ENCODE assay signal across 16 cellular contexts in the genomic region with DNA sequence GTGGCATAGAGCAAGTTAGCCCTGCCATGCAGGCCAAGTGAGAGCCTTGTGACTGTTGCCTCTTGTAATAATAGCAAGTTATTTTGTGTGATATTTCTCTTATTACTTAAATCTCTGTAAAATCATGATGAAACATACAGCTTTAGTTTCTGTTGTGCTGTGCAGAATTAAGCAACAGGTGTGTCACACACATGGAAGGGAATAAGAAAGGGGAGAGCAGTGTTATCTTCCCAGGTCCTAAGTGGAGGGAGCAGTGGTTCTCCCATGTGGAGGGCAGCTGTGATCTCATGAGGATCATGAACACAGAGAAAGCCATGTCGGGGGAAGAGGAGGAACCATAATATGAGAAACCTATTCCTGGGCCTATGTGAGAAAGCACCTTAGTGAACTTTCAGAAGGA. TPM values are rescaled to one million over a fixed set of nuclear protein-coding genes. Genes with fewer than 3 reads are reported as not detected.
DNase-seq lines count a peak whose midpoint lies in the region; ATAC-seq, FAIRE-seq and TF ChIP-seq lines count a peak whose summit lies in the region.
"Had no signal": no experiment of that assay in that cellular context is flagged by ENCODE, and none has a peak within 500 bp of the region (broad histone marks: within the 10 kb centered on the region; RNA-seq: fewer than 3 reads in every experiment).

No MANE protein-coding gene starts in this region.

- TF ChIP-seq CTCF in MM.1S (IDR thresholded peaks at IDR 0.05; ENCODE audit: low read length) (no peak), GM12878 (IDR thresholded peaks at IDR 0.05 in 2 of 3, conservative IDR thresholded peaks at IDR 0.05 in 1 of 3; ENCODE audit: control insufficient read depth in 2 of 3, extremely low read depth in 1 of 3, insufficient read depth in 1 of 3, low read depth in 3 of 3, low read length in 3 of 3) (no peak), natural killer cell (IDR thresholded peaks at IDR 0.05) (no peak)

- H3K9me3 ChIP-seq in MM.1S (replicated peaks; ENCODE audit: insufficient read depth, low read length) (no peaks in the 10 kb centered on the region), GM12878 (replicated peaks; ENCODE audit: control insufficient read depth, insufficient read depth, low read length) (no peaks in the 10 kb centered on the region)

- H3K4me3 ChIP-seq in MM.1S (ENCODE audit: low read length) (no peak overlapping the region), GM12878 (peak overlapping the region; percentile 25; the same call in 1 of the 2 replicates)

- CTCF ChIA-PET in GM12878 (lab: Yijun Ruan, JAX), result interaction anchor here (4.4 to 4.9 kb wide), 2 partner anchors 9 to 27 kb away, joined by 19 to 26 read pairs; a partner anchor contains a TSS

- H3K4me1 Mint-ChIP-seq in natural killer cell, result peaks cover 14% of the 10 kb centered on the region in 2 donors

- TF ChIP-seq RAD21 in GM12878 (IDR thresholded peaks at IDR 0.05; ENCODE audit: insufficient read depth, low read depth, low read length), result no peak

- TF ChIP-seq EP300 in GM12878 (IDR thresholded peaks at IDR 0.05; ENCODE audit: borderline replicate concordance in 1 of 2, control insufficient read depth in 1 of 2, low read depth in 2 of 2, low read length in 2 of 2), result no peak

- peaks cover 24% of the 10 kb centered on the region for H3F3A ChIP-seq in MM.1S (ENCODE audit: insufficient read depth, low read length)

- in situ Hi-C loops in GM12878 (cut with MboI), result loop anchor here (5.0 kb wide), 1 partner anchor 613 kb away; a partner anchor contains a TSS

- BruUV-seq in GM12878 (replicated peaks; lab: Mats Ljungman, UMichigan), result no TSS peak

- H3K4me2 ChIP-seq in MM.1S (ENCODE audit: low read depth, low read length), result peak overlapping the region; percentile 29
- H3K4me2 ChIP-seq in GM12878 (ENCODE audit: control insufficient read depth, insufficient read depth), result peak overlapping the region; percentile 39

- SMC1A ChIA-PET in GM12878 (lab: Charles Lee; ENCODE audit: uncharacterized antibody, unreplicated experiment), result interaction anchor here (0.7 to 10.5 kb wide), 8 partner anchors 9 to 614 kb away, joined by 3 to 165 read pairs (median 4); a partner anchor contains a TSS

- H3K9me3 Mint-ChIP-seq in natural killer cell, result no peaks in the 10 kb centered on the region
- H3K9me3 Mint-ChIP-seq: CD4-positive, alpha-beta memory T cell; HFFc6 had no signal

- H4K20me1 ChIP-seq in MM.1S (ENCODE audit: insufficient read depth, low read length) (no peaks in the 10 kb centered on the region), GM12878 (ENCODE audit: control insufficient read depth, insufficient read depth) (no peaks in the 10 kb centered on the region)

- H3K4me1 ChIP-seq in MM.1S (ENCODE audit: low read length), result peaks cover 34% of the 10 kb centered on the region
- H3K4me1 ChIP-seq in GM12878 (ENCODE audit: control insufficient read depth, insufficient read depth, low read length), result peaks cover 36% of the 10 kb centered on the region

- H3K27me3 Mint-ChIP-seq in natural killer cell (ENCODE audit: low read depth in 2 of 2), result no peaks in the 10 kb centered on the region
- H3K27me3 Mint-ChIP-seq: CD4-positive, alpha-beta memory T cell had no signal

- H3K27ac ChIP-seq in MM.1S (ENCODE audit: low read length), result peak overlapping the region; percentile 26; the same call in 1 of the 2 replicates
- H3K27ac ChIP-seq in GM12878 (ENCODE audit: control insufficient read depth, insufficient read depth), result peak overlapping the region; percentile 73

- POLR2A ChIA-PET in GM12878 (lab: Charles Lee), result interaction anchor here (3.4 to 7.3 kb wide), 2 partner anchors 10 to 24 kb away, joined by 14 to 104 read pairs; a partner anchor contains a TSS

- intact Hi-C loops in GM12878 (cut with micrococcal nuclease; ENCODE audit: unreplicated experiment), result loop anchor here (5.0 kb wide), 1 partner anchor 153 kb away; a partner anchor contains a TSS
- intact Hi-C loops in natural killer cell (cut with micrococcal nuclease), result no loop called here

- no peaks in the 10 kb centered on the region for H3K79me2 ChIP-seq in MM.1S (ENCODE audit: low read length)
- H3K79me2 ChIP-seq in GM12878 (ENCODE audit: control insufficient read depth, insufficient read depth, low read length), result no peaks in the 10 kb centered on the region; the same call in none of the 2 replicates

- H3K4me3 Mint-ChIP-seq in natural killer cell, result peak overlapping the region; percentile 21
- H3K4me3 Mint-ChIP-seq: CD4-positive, alpha-beta memory T cell; HFFc6 had no signal

- no peak for DNase-seq in MM.1S
- no peak for DNase-seq in GM12878 (ENCODE audit: low read depth, low spot score)
- DNase-seq in natural killer cell, result no peak
- no peak for DNase-seq in dermis blood vessel endothelial cell
- no peak for DNase-seq in ureter (ENCODE audit: low spot score)
- no peak for DNase-seq in left lobe of liver (ENCODE audit: low spot score)
- DNase-seq: C1 segment of cervical spinal cord; CD4-positive, alpha-beta memory T cell; COR-L47; DMS153; DND-41; GOT3; H7; HCEC 1CT; HFFc6 had no signal

- peak overlapping the region; percentile 5 to 46 for H3K27ac Mint-ChIP-seq in natural killer cell
- H3K27ac Mint-ChIP-seq: CD4-positive, alpha-beta memory T cell; HFFc6 had no signal

- FAIRE-seq in GM12878 (lab: Jason Lieb, UNC), result no peak
- FAIRE-seq: G401.6 had no signal

- RAD21 ChIA-PET in GM12878 (lab: Charles Lee; ENCODE audit: unreplicated experiment), result interaction anchor here (1.0 to 6.9 kb wide), 4 partner anchors 9 to 66 kb away, joined by 3 to 104 read pairs (median 4); a partner anchor contains a TSS

- ATAC-seq in GM12878 (no peak; the same call in 2 of the 3 replicates), natural killer cell (no peak), left lobe of liver (no peak)

- no peaks in the 10 kb centered on the region for H3K9me2 ChIP-seq in MM.1S (replicated peaks; ENCODE audit: insufficient read depth, low read length)

- H3K36me3 ChIP-seq in MM.1S (replicated peaks; ENCODE audit: insufficient read depth, low read length) (no peaks in the 10 kb centered on the region), GM12878 (ENCODE audit: control insufficient read depth in 2 of 2, insufficient read depth in 2 of 2, low read length in 1 of 2) (no peaks in the 10 kb centered on the region; a peak in 1 of 4 replicates)

- TF ChIP-seq POLR2A in GM12878 (IDR thresholded peaks at IDR 0.05; ENCODE audit: low read depth, low read length), result no peak

- H3K27me3 ChIP-seq in MM.1S (replicated peaks; ENCODE audit: insufficient read depth, low read length) (no peaks in the 10 kb centered on the region), GM12878 (replicated peaks in 1 of 2; ENCODE audit: control insufficient read depth in 2 of 2, insufficient read depth in 2 of 2, low read length in 1 of 2) (no peaks in the 10 kb centered on the region)

- no peak overlapping the region for H3K9ac ChIP-seq in MM.1S (ENCODE audit: low read length)
- no peak overlapping the region for H3K9ac ChIP-seq in GM12878 (ENCODE audit: control insufficient read depth, insufficient read depth, low read length)

- WGBS in GM12878 (ENCODE audit: insufficient coverage, insufficient replicate concordance, low lambda C conversion rate, missing lambda C conversion rate), result 67% methylated on average over 1 of the region's 1 CpG

- H3K36me3 Mint-ChIP-seq in natural killer cell, result peaks cover 5% of the 10 kb centered on the region

- H2AFZ ChIP-seq in MM.1S (ENCODE audit: low read length), result peak overlapping the region; percentile 33
- H2AFZ ChIP-seq in GM12878 (ENCODE audit: control insufficient read depth, low read depth, low read length), result peak overlapping the region; percentile 62

TF ChIP-seq in GM12878, 131 proteins besides CTCF, POLR2A, EP300 and RAD21 (continues in another document):
- TF ChIP-seq CHD2 (IDR thresholded peaks at IDR 0.05; ENCODE audit: borderline replicate concordance, low read depth, low read length) (no peak), SP1 (IDR thresholded peaks at IDR 0.05; ENCODE audit: low read depth, low read length) (no peak), ZSCAN29 (IDR thresholded peaks at IDR 0.05) (no peak), SPI1 (IDR thresholded peaks at IDR 0.05; ENCODE audit: borderline replicate concordance, insufficient read depth, low read depth, low read length) (no peak), BMI1 (IDR thresholded peaks at IDR 0.05; ENCODE audit: borderline replicate concordance) (no peak), FOXM1 (IDR thresholded peaks at IDR 0.05; ENCODE audit: low read depth, low read length) (no peak)

RNA-seq across cellular contexts. Expression of a gene that starts 25.2 kb away (rescaled TPM):
- 34.4 and 36.2 TPM in 2 replicates for total RNA-seq in GM12878 (2013; cell fraction: nucleolus; rRNA removed)
- 9.3 and 11.4 TPM in 2 replicates for total RNA-seq in GM12878 (2014; rRNA removed)
- 10.1 and 10.7 TPM in 2 replicates for total RNA-seq in GM12878 (2014; rRNA removed; fragmentation: Illumina TruSeq; extraction: Trizol)
- total RNA-seq in GM12878 (2021), result 10.4 and 10.7 TPM in 2 replicates
- 3.5 TPM for polyA plus RNA-seq in GM12878 (2011; ENCODE audit: low read depth)
- polyA plus RNA-seq in GM12878 (2011; rRNA removed), result 14.3 and 18.4 TPM in 2 replicates
- polyA plus RNA-seq in GM12878 (2011; cell fraction: cytosol; rRNA removed), result 7.5 and 8.5 TPM in 2 replicates
- polyA plus RNA-seq in GM12878 (2011; cell fraction: nucleus; rRNA removed), result 15.2 and 18.9 TPM in 2 replicates
- polyA plus RNA-seq in GM12878 (2012), result 5.0 and 9.4 TPM in 2 replicates
- 10.6 and 13.8 TPM in 2 replicates for polyA plus RNA-seq in GM12878 (2014; fragmentation: Illumina TruSeq; extraction: Trizol)
- polyA plus RNA-seq in GM12878 (2014; fragmentation: Nextera tagmentation; extraction: Ambion mirVana), result 1 to 10 TPM; 4.3 to 5.6 TPM
- 8.6 and 11.0 TPM in 2 replicates for polyA plus RNA-seq in GM12878 (2014; rRNA removed)
- 10 to 100 TPM in 1 of 2 experiments, 1 to 10 TPM in 1; 9.0 to 11.7 TPM for polyA plus RNA-seq in GM12878 (2016; fragmentation: Nextera tagmentation; extraction: Ambion mirVana)
- 17.0 and 18.2 TPM in 2 replicates for polyA minus RNA-seq in GM12878 (2011; rRNA and poly(A)+ RNA removed)
- 2.4 TPM in 2 replicates for polyA minus RNA-seq in GM12878 (2011; cell fraction: cytosol; rRNA and poly(A)+ RNA removed)
- 16.9 and 19.0 TPM in 2 replicates for polyA minus RNA-seq in GM12878 (2011; cell fraction: nucleus; rRNA and poly(A)+ RNA removed)
- 10 to 100 TPM in 1 of 3 donors, 1 to 10 TPM in 2; 6.0 to 12.3 (median 7.0) TPM for total RNA-seq in natural killer cell
- total RNA-seq in dermis blood vessel endothelial cell, result 8.3 and 11.6 TPM in 2 replicates
- total RNA-seq in ureter, result 21.2 TPM
- total RNA-seq in left lobe of liver, result 7.5 TPM
